In genomic region chr2:42844901-42845685, GRCh38 we compare ENCODE assay signal across 12 cellular contexts. TPM values are rescaled to one million over a fixed set of nuclear protein-coding genes. Genes with fewer than 3 reads are reported as not detected.
DNase-seq lines count a peak whose midpoint lies in the region; ATAC-seq and TF ChIP-seq lines count a peak whose summit lies in the region.
"Had no signal": no experiment of that assay in that cellular context is flagged by ENCODE, and none has a peak within 500 bp of the region (broad histone marks: within the 10 kb centered on the region; RNA-seq: fewer than 3 reads in every experiment).

No MANE protein-coding gene starts in this region.

- CTCF ChIA-PET in activated naive CD4-positive, alpha-beta T cell treated with anti-CD3 and anti-CD28 coated beads for 36 hours (lab: Charles Lee), result interaction anchor here (0.7 kb wide), 1 partner anchor 1383 kb away, joined by 3 read pairs; no protein-coding TSS in a partner anchor

- DNase-seq in ELR (ENCODE audit: low read depth), result peak; percentile 54
- DNase-seq in left ventricle myocardium inferior, result no peak
- no peak for DNase-seq in gastrocnemius medialis
- DNase-seq in activated naive CD4-positive, alpha-beta T cell treated with anti-CD3 and anti-CD28 coated beads for 36 hours, result no peak
- no peak for DNase-seq in SKM-1 (lab: John Stamatoyannopoulos, UW; ENCODE audit: unreplicated experiment)
- no peak for DNase-seq in activated CD8-positive, alpha-beta memory T cell treated with anti-CD3 and anti-CD28 coated beads for 24 hours
- DNase-seq: DMS79 treated with DMSO at 0.1 percent for 48 hours; stimulated activated CD4-positive, alpha-beta T cell treated with anti-CD3 and anti-CD28 coated beads, Interleukin-4, amount 100 ng/mL, for 4 hours had no signal

- TF ChIP-seq POLR2A in gastrocnemius medialis (IDR thresholded peaks at IDR 0.05), result no peak

- H3K36me3 ChIP-seq in left ventricle myocardium inferior (no peaks in the 10 kb centered on the region), gastrocnemius medialis (no peaks in the 10 kb centered on the region)

- in situ Hi-C loops in gastrocnemius medialis (cut with MboI; ENCODE audit: low sequenced_read_pairs in 4 of 4), result loop anchor here (25.0 kb wide), 3 partner anchors 92 to 717 kb away; partner anchors contain the start of gene ZFP36L2 (in 1 of the 4)

- no peaks in the 10 kb centered on the region for H3K4me1 Mint-ChIP-seq in activated T-helper 17 cell treated with anti-CD3 and anti-CD28 coated beads, Interleukin-2, amount 50 U/mL, for 72 hours
- H3K4me1 Mint-ChIP-seq in activated naive CD4-positive, alpha-beta T cell treated with anti-CD3 and anti-CD28 coated beads for 36 hours (ENCODE audit: low read depth), result no peaks in the 10 kb centered on the region

- no peak overlapping the region for H3K4me3 Mint-ChIP-seq in activated T-helper 17 cell treated with anti-CD3 and anti-CD28 coated beads, Interleukin-2, amount 50 U/mL, for 72 hours
- no peak overlapping the region for H3K4me3 Mint-ChIP-seq in activated naive CD4-positive, alpha-beta T cell treated with anti-CD3 and anti-CD28 coated beads for 36 hours
- H3K4me3 Mint-ChIP-seq: dendritic cell treated with granulocyte-macrophage colony-stimulating factor and Interleukin-4, amounts not matched to agents 40 ng/mL and 50 ng/mL, for 4 days had no signal

- H3K27ac Mint-ChIP-seq in activated T-helper 17 cell treated with anti-CD3 and anti-CD28 coated beads, Interleukin-2, amount 50 U/mL, for 72 hours, result peak overlapping the region; percentile 20
- no peak overlapping the region for H3K27ac Mint-ChIP-seq in activated naive CD4-positive, alpha-beta T cell treated with anti-CD3 and anti-CD28 coated beads for 36 hours
- H3K27ac Mint-ChIP-seq: dendritic cell treated with granulocyte-macrophage colony-stimulating factor and Interleukin-4, amounts not matched to agents 40 ng/mL and 50 ng/mL, for 4 days had no signal

- H3K27me3 ChIP-seq in left ventricle myocardium inferior (ENCODE audit: low read depth), result no peaks in the 10 kb centered on the region
- H3K27me3 ChIP-seq in gastrocnemius medialis, result no peaks in the 10 kb centered on the region

- H3K4me3 ChIP-seq in left ventricle myocardium inferior, result no peak overlapping the region
- H3K4me3 ChIP-seq in gastrocnemius medialis, result no peak overlapping the region

- H3K27ac ChIP-seq in left ventricle myocardium inferior (replicated peaks) (peak overlapping the region; percentile 68), gastrocnemius medialis (peak overlapping the region; percentile 10 to 60 (median 54))

- ATAC-seq in activated T-helper 17 cell treated with anti-CD3 and anti-CD28 coated beads, Interleukin-2, amount 50 U/mL, for 72 hours (replicated peaks), result no peak
- ATAC-seq in gastrocnemius medialis, result peak; percentile 30 to 44
- no peak for ATAC-seq in HG02763 (IDR thresholded peaks at IDR 0.05; ENCODE audit: unreplicated experiment)

- no peaks in the 10 kb centered on the region for H3K27me3 Mint-ChIP-seq in activated T-helper 17 cell treated with anti-CD3 and anti-CD28 coated beads, Interleukin-2, amount 50 U/mL, for 72 hours
- no peaks in the 10 kb centered on the region for H3K27me3 Mint-ChIP-seq in activated naive CD4-positive, alpha-beta T cell treated with anti-CD3 and anti-CD28 coated beads for 36 hours (ENCODE audit: low read depth)

- intact Hi-C loops in left ventricle myocardium inferior (cut with micrococcal nuclease), result no loop called here
- intact Hi-C loops in gastrocnemius medialis (cut with DNase I; ENCODE audit: low total_unique reads), result no loop called here
- intact Hi-C loops in activated naive CD4-positive, alpha-beta T cell treated with anti-CD3 and anti-CD28 coated beads for 36 hours (cut with micrococcal nuclease), result no loop called here

- no peak for TF ChIP-seq CTCF in left ventricle myocardium inferior (IDR thresholded peaks at IDR 0.05; ENCODE audit: borderline replicate concordance)
- TF ChIP-seq CTCF in gastrocnemius medialis (IDR thresholded peaks at IDR 0.05 in 4 of 5, conservative IDR thresholded peaks at IDR 0.05 in 1 of 5), result no peak

- no peaks in the 10 kb centered on the region for H3K9me3 ChIP-seq in left ventricle myocardium inferior (replicated peaks)
- H3K9me3 ChIP-seq in gastrocnemius medialis, result no peaks in the 10 kb centered on the region

- H3K9me3 Mint-ChIP-seq in activated T-helper 17 cell treated with anti-CD3 and anti-CD28 coated beads, Interleukin-2, amount 50 U/mL, for 72 hours, result no peaks in the 10 kb centered on the region
- no peaks in the 10 kb centered on the region for H3K9me3 Mint-ChIP-seq in activated naive CD4-positive, alpha-beta T cell treated with anti-CD3 and anti-CD28 coated beads for 36 hours
- H3K9me3 Mint-ChIP-seq: dendritic cell treated with granulocyte-macrophage colony-stimulating factor and Interleukin-4, amounts not matched to agents 40 ng/mL and 50 ng/mL, for 4 days had no signal

- H3K36me3 Mint-ChIP-seq in activated T-helper 17 cell treated with anti-CD3 and anti-CD28 coated beads, Interleukin-2, amount 50 U/mL, for 72 hours (ENCODE audit: low read depth), result no peaks in the 10 kb centered on the region
- H3K36me3 Mint-ChIP-seq in activated naive CD4-positive, alpha-beta T cell treated with anti-CD3 and anti-CD28 coated beads for 36 hours (ENCODE audit: low read depth), result no peaks in the 10 kb centered on the region

- H3K4me1 ChIP-seq in left ventricle myocardium inferior (peaks cover 33% of the 10 kb centered on the region), gastrocnemius medialis (no peaks in the 10 kb centered on the region)

RNA-seq across cellular contexts. Expression of gene HAAO, which starts 52.7 kb away (rescaled TPM):
- total RNA-seq in activated T-helper 17 cell treated with anti-CD3 and anti-CD28 coated beads, Interleukin-2, amount 50 U/mL, for 72 hours, result under 1 TPM; 0.98 to 0.99 TPM
- total RNA-seq in left ventricle myocardium inferior (2.3 TPM), gastrocnemius medialis (1 to 10 TPM in 3 of 4 donors, under 1 TPM in 1; 0.53 to 2.5 (median 2.1) TPM)
- under 1 TPM; 0.41 to 0.52 TPM for total RNA-seq in activated naive CD4-positive, alpha-beta T cell treated with anti-CD3 and anti-CD28 coated beads for 36 hours
- total RNA-seq: lung microvascular endothelial cell had no signal

Comparison
In these comparisons a context has a peak if more than half of its experiments do, and no peak if none do; other contexts are left out.
1. ATAC-seq: peak in gastrocnemius medialis (2 of 2); none in activated T-helper 17 cell treated with anti-CD3 and anti-CD28 coated beads, Interleukin-2, amount 50 U/mL, for 72 hours (single experiment) and HG02763 (single experiment).